Comparison of ENCODE assay signal across 11 cellular contexts in the genomic region with DNA sequence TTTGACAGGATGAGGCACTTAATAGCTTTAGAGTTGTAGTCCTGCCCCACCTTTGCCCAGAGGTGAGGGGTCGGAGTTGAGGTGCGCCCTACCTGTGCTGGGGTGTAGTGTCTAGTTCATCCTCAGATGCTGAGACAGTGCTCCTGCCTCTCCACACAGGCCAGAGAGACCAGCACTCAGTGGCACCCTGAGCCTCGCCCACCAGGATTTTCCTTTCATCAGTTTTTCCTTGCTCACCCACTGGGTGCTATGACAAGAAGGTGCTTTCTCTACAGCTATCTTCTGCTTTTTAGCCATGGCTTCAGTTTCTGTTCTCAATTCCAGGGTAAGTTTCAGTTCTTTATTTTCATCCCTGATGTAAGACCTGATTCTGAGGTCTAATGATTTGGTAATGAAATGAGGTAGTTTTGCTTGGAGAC. TPM values are rescaled to one million over a fixed set of nuclear protein-coding genes. Genes with fewer than 3 reads are reported as not detected.
DNase-seq lines count a peak whose midpoint lies in the region; ATAC-seq lines count a peak whose summit lies in the region.
"Had no signal": no experiment of that assay in that cellular context is flagged by ENCODE, and none has a peak within 500 bp of the region (broad histone marks: within the 10 kb centered on the region; RNA-seq: fewer than 3 reads in every experiment).

No MANE protein-coding gene starts in this region.

- H3K36me3 Mint-ChIP-seq in activated CD4-positive, alpha-beta T cell treated with anti-CD3 and anti-CD28 coated beads, Interleukin-2, amount 10 ng/mL, durations not matched to agents 7 days and 5 days (ENCODE audit: low read depth): no peaks in the 10 kb centered on the region

- no peak overlapping the region for H3K4me3 Mint-ChIP-seq in activated CD4-positive, alpha-beta T cell treated with anti-CD3 and anti-CD28 coated beads, Interleukin-2, amount 10 ng/mL, durations not matched to agents 7 days and 5 days
- H3K4me3 Mint-ChIP-seq: nephron had no signal

- POLR2A ChIA-PET in activated CD4-positive, alpha-beta T cell treated with anti-CD3 and anti-CD28 coated beads, Interleukin-2, amount 10 ng/mL, durations not matched to agents 7 days and 5 days (lab: Charles Lee): no interaction called here

- H3K27me3 Mint-ChIP-seq in activated CD4-positive, alpha-beta T cell treated with anti-CD3 and anti-CD28 coated beads, Interleukin-2, amount 10 ng/mL, durations not matched to agents 7 days and 5 days: no peaks in the 10 kb centered on the region

- CTCF ChIA-PET in activated CD4-positive, alpha-beta T cell treated with anti-CD3 and anti-CD28 coated beads, Interleukin-2, amount 10 ng/mL, durations not matched to agents 7 days and 5 days (lab: Charles Lee): interaction anchor here (1.0 kb wide), 1 partner anchor 9 kb away, joined by 7 read pairs; no protein-coding TSS in a partner anchor

- peak; percentile 11 to 12 for DNase-seq in activated CD4-positive, alpha-beta T cell treated with anti-CD3 and anti-CD28 coated beads for 24 hours (ENCODE audit: low read depth in 2 of 2)
- no peak for DNase-seq in activated CD4-positive, alpha-beta T cell treated with anti-CD3 and anti-CD28 coated beads, Interleukin-2, amount 10 ng/mL, durations not matched to agents 7 days and 5 days
- DNase-seq in NAMALWA (ENCODE audit: low spot score) (peak; percentile 94), HuH-7 (ENCODE audit: low spot score) (no peak), NCI-H146 treated with DMSO at 0.1 percent for 48 hours (lab: John Stamatoyannopoulos, UW; ENCODE audit: unreplicated experiment) (no peak), DMS79 treated with DMSO at 0.1 percent for 48 hours (lab: John Stamatoyannopoulos, UW) (no peak)
- peak; percentile 44 to 45 for DNase-seq in stimulated activated CD4-positive, alpha-beta T cell treated with anti-CD3 and anti-CD28 coated beads, Interleukin-15, amount 100 ng/mL, for 48 hours (ENCODE audit: low read depth in 2 of 2)
- DNase-seq: NCI-H748 treated with DMSO at 0.1 percent for 48 hours had no signal

- H3K9me3 Mint-ChIP-seq in activated CD4-positive, alpha-beta T cell treated with anti-CD3 and anti-CD28 coated beads, Interleukin-2, amount 10 ng/mL, durations not matched to agents 7 days and 5 days: no peaks in the 10 kb centered on the region
- H3K9me3 Mint-ChIP-seq: nephron had no signal

- peak; percentile 81 for ATAC-seq in GM21825 (IDR thresholded peaks at IDR 0.05; ENCODE audit: unreplicated experiment)
- ATAC-seq: A549 had no signal

- H3K27ac Mint-ChIP-seq in activated CD4-positive, alpha-beta T cell treated with anti-CD3 and anti-CD28 coated beads, Interleukin-2, amount 10 ng/mL, durations not matched to agents 7 days and 5 days: no peak overlapping the region
- H3K27ac Mint-ChIP-seq: nephron had no signal

- H3K4me1 Mint-ChIP-seq in activated CD4-positive, alpha-beta T cell treated with anti-CD3 and anti-CD28 coated beads, Interleukin-2, amount 10 ng/mL, durations not matched to agents 7 days and 5 days: peaks cover 20% of the 10 kb centered on the region

RNA-seq across cellular contexts. Expression of a gene that starts 16.8 kb away (rescaled TPM):
- total RNA-seq in activated CD4-positive, alpha-beta T cell treated with anti-CD3 and anti-CD28 coated beads, Interleukin-2, amount 10 ng/mL, durations not matched to agents 7 days and 5 days: 10 to 100 TPM; 39.7 to 40.6 TPM

Comparison
In these comparisons a context has a peak if more than half of its experiments do, and no peak if none do; other contexts are left out.
1. DNase-seq: peak in activated CD4-positive, alpha-beta T cell treated with anti-CD3 and anti-CD28 coated beads for 24 hours (2 of 2), NAMALWA (single experiment) and stimulated activated CD4-positive, alpha-beta T cell treated with anti-CD3 and anti-CD28 coated beads, Interleukin-15, amount 100 ng/mL, for 48 hours (2 of 2); none in activated CD4-positive, alpha-beta T cell treated with anti-CD3 and anti-CD28 coated beads, Interleukin-2, amount 10 ng/mL, durations not matched to agents 7 days and 5 days (single experiment), HuH-7 (single experiment), NCI-H146 treated with DMSO at 0.1 percent for 48 hours (single experiment) and DMS79 treated with DMSO at 0.1 percent for 48 hours (single experiment).